Comparison of ENCODE assay signal across 20 cellular contexts in the genomic region with DNA sequence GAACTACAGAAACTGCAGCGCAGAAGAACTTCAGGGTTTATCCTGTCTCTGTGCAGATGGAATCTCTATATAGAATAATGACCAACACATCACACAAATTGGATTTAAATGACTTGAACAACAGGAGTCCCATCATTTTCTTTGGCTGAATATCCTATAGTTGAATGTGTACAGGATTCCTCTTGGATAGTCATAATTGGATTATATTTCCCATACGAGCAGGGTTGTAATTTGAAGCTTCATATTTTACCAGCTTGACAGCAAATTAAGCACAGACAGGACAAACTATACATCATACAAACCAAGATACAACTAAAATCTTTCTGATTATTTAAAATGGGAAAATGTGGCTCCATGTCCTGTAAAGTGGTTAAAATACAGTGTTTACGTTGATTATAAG.
DNase-seq lines count a peak whose midpoint lies in the region; ATAC-seq and TF ChIP-seq lines count a peak whose summit lies in the region.
"Had no signal": no experiment of that assay in that cellular context is flagged by ENCODE, and none has a peak within 500 bp of the region (broad histone marks: within the 10 kb centered on the region; RNA-seq: fewer than 3 reads in every experiment).

No MANE protein-coding gene starts in this region.

- no peak for TF ChIP-seq CTCF in cardiac muscle cell (IDR thresholded peaks at IDR 0.05; ENCODE audit: low read depth, low read length)
- TF ChIP-seq CTCF in gastroesophageal sphincter (IDR thresholded peaks at IDR 0.05) = no peak

- DNase-seq in cardiac muscle cell (ENCODE audit: low read depth in 1 of 2, low spot score in 1 of 2) = no peak
- no peak for DNase-seq in left ventricle myocardium superior
- DNase-seq in NCI-H524 (lab: John Stamatoyannopoulos, UW) = peak; percentile 42 to 87
- no peak for DNase-seq in NCI-H2196 (lab: John Stamatoyannopoulos, UW; ENCODE audit: unreplicated experiment)
- no peak for DNase-seq in stimulated activated CD4-positive, alpha-beta T cell treated with anti-CD3 and anti-CD28 coated beads, Interleukin-4, amount 100 ng/mL, for 1 hour
- no peak for DNase-seq in kidney tubule cell (ENCODE audit: low spot score)
- DNase-seq: CD4-positive, CD25-positive, alpha-beta regulatory T cell; EL; GF-D8; HFFc6; Karpas-422; MV-4-11; NCI-H1105 treated with DMSO at 0.1 percent for 48 hours; NCI-H2081 treated with DMSO at 0.1 percent for 48 hours; NCI-H345; NK-92 treated with Interleukin-12 subunit alpha and Interleukin-12 subunit beta, amount 100 ng/mL, for 24 hours; SW 1271 had no signal

- no peak overlapping the region for H3K9ac ChIP-seq in skeletal muscle tissue (ENCODE audit: low read depth in 1 of 3, low read length in 3 of 3)

- intact Hi-C loops in left ventricle myocardium superior (cut with micrococcal nuclease) = no loop called here

- ATAC-seq in left ventricle myocardium superior (no peak), gastroesophageal sphincter (no peak)

- no peak for TF ChIP-seq EP300 in gastroesophageal sphincter (IDR thresholded peaks at IDR 0.05)

- H3K9me3 ChIP-seq in cardiac muscle cell (ENCODE audit: low read depth) = no peaks in the 10 kb centered on the region
- H3K9me3 ChIP-seq in gastroesophageal sphincter = no peaks in the 10 kb centered on the region
- H3K9me3 ChIP-seq in skeletal muscle tissue (ENCODE audit: control insufficient read depth in 3 of 3, low read length in 3 of 3) = no peaks in the 10 kb centered on the region
- H3K9me3 ChIP-seq: SJSA1 had no signal

- no peaks in the 10 kb centered on the region for H3K27me3 ChIP-seq in cardiac muscle cell
- H3K27me3 ChIP-seq in gastroesophageal sphincter = no peaks in the 10 kb centered on the region
- H3K27me3 ChIP-seq in skeletal muscle tissue (ENCODE audit: control insufficient read depth in 3 of 3, insufficient read depth in 3 of 3, low read length in 3 of 3) = no peaks in the 10 kb centered on the region
- H3K27me3 ChIP-seq: SJSA1 had no signal

- peak overlapping the region; percentile 98 for H3K27ac ChIP-seq in cardiac muscle cell
- H3K27ac ChIP-seq in gastroesophageal sphincter = peak overlapping the region; percentile 38 to 89 (median 85)
- peak overlapping the region; percentile 97 for H3K27ac ChIP-seq in skeletal muscle tissue (ENCODE audit: low read depth, low read length)
- H3K27ac ChIP-seq: SJSA1 had no signal

- peaks cover 35% of the 10 kb centered on the region for H3K4me1 ChIP-seq in cardiac muscle cell (ENCODE audit: low read depth)
- H3K4me1 ChIP-seq in gastroesophageal sphincter = peaks cover 3 to 79% (median 3%) of the 10 kb centered on the region in 3 donors
- peaks cover 24 to 36% (median 30%) of the 10 kb centered on the region in 3 donors for H3K4me1 ChIP-seq in skeletal muscle tissue (ENCODE audit: control insufficient read depth in 3 of 3, insufficient read depth in 3 of 3, low read length in 3 of 3)

- TF ChIP-seq POLR2A in gastroesophageal sphincter (IDR thresholded peaks at IDR 0.05) = no peak

- WGBS in gastroesophageal sphincter (ENCODE audit: low coverage in 1 of 2), 2 donors = 69 to 92% methylated on average over 3 of the region's 3 CpGs

- H3K4me3 ChIP-seq in cardiac muscle cell = no peak overlapping the region
- H3K4me3 ChIP-seq in gastroesophageal sphincter = no peak overlapping the region
- no peak overlapping the region for H3K4me3 ChIP-seq in skeletal muscle tissue (ENCODE audit: low read length in 3 of 3)
- H3K4me3 ChIP-seq: SJSA1 had no signal

- H3K36me3 ChIP-seq in cardiac muscle cell = no peaks in the 10 kb centered on the region
- H3K36me3 ChIP-seq in gastroesophageal sphincter = no peaks in the 10 kb centered on the region
- H3K36me3 ChIP-seq in skeletal muscle tissue (ENCODE audit: control insufficient read depth in 3 of 3, insufficient read depth in 3 of 3, low read length in 3 of 3) = no peaks in the 10 kb centered on the region

Comparison
In these comparisons a context has a peak if more than half of its experiments do, and no peak if none do; other contexts are left out.
1. DNase-seq: peak in NCI-H524 (2 of 2); none in cardiac muscle cell (0 of 2), left ventricle myocardium superior (single experiment), NCI-H2196 (single experiment), stimulated activated CD4-positive, alpha-beta T cell treated with anti-CD3 and anti-CD28 coated beads, Interleukin-4, amount 100 ng/mL, for 1 hour (single experiment) and kidney tubule cell (single experiment).
2. Peak in every context shown above with its lines, with median percentiles within 50 percentile points of each other: H3K27ac ChIP-seq.